In genomic region chr3:77039606-77040553, GRCh38 we compare ENCODE assay signal across 8 cellular contexts. TPM values are rescaled to one million over a fixed set of nuclear protein-coding genes. Genes with fewer than 3 reads are reported as not detected.
DNase-seq lines count a peak whose midpoint lies in the region; ATAC-seq and TF ChIP-seq lines count a peak whose summit lies in the region.

Gene ROBO2 (plus strand): TSS chr3:77040099. CDS start chr3:77040786, 687 bp downstream.

- intact Hi-C loops in lower leg skin (cut with DNase I; ENCODE audit: low total_unique reads) (loop anchor here (5.0 to 10.0 kb wide), 2 partner anchors 225 to 1607 kb away; no protein-coding TSS in a partner anchor), upper lobe of right lung (cut with DNase I) (loop anchor here (10.0 kb wide), 1 partner anchor 215 kb away; no protein-coding TSS in a partner anchor)
- intact Hi-C loops in activated CD8-positive, alpha-beta T cell treated with anti-CD3 and anti-CD28 coated beads for 36 hours (cut with micrococcal nuclease) = loop anchor here (10.0 kb wide), 1 partner anchor 215 kb away; no protein-coding TSS in a partner anchor

- H3K9me3 Mint-ChIP-seq in activated CD8-positive, alpha-beta T cell treated with anti-CD3 and anti-CD28 coated beads for 36 hours = peaks cover 2% of the 10 kb centered on the region

- no peaks in the 10 kb centered on the region for H3K4me1 ChIP-seq in upper lobe of right lung

- H3K36me3 Mint-ChIP-seq in activated CD8-positive, alpha-beta T cell treated with anti-CD3 and anti-CD28 coated beads for 36 hours (ENCODE audit: low read depth) = no peaks in the 10 kb centered on the region

- H3K36me3 ChIP-seq in upper lobe of right lung = no peaks in the 10 kb centered on the region

- peak; percentile 67 for ATAC-seq in upper lobe of right lung
- ATAC-seq in activated CD8-positive, alpha-beta T cell treated with anti-CD3 and anti-CD28 coated beads for 36 hours = no peak

- POLR2A ChIA-PET in activated CD8-positive, alpha-beta T cell treated with anti-CD3 and anti-CD28 coated beads for 36 hours (lab: Charles Lee) = no interaction called here

- H3K27ac Mint-ChIP-seq in activated CD8-positive, alpha-beta T cell treated with anti-CD3 and anti-CD28 coated beads for 36 hours = no peak within 1 kb of the TSS

- TF ChIP-seq CTCF in lower leg skin (IDR thresholded peaks at IDR 0.05) = no peak
- no peak for TF ChIP-seq CTCF in upper lobe of right lung (IDR thresholded peaks at IDR 0.05)
- no peak for TF ChIP-seq CTCF in activated CD8-positive, alpha-beta T cell treated with anti-CD3 and anti-CD28 coated beads for 36 hours (IDR thresholded peaks at IDR 0.05)

- peaks cover 26% of the 10 kb centered on the region for H3K27me3 Mint-ChIP-seq in activated CD8-positive, alpha-beta T cell treated with anti-CD3 and anti-CD28 coated beads for 36 hours

- 2% methylated on average over 32 to 45 of the region's 65 CpGs for WGBS in lower leg skin, 2 donors

- DNase-seq in DMS 273 (lab: John Stamatoyannopoulos, UW; ENCODE audit: unreplicated experiment) = peak; percentile 89
- peak; percentile 65 for DNase-seq in NCI-H2171 treated with DMSO at 0.1 percent for 48 hours (lab: John Stamatoyannopoulos, UW)
- peak; percentile 14 to 83 for DNase-seq in lower leg skin (ENCODE audit: low spot score in 2 of 2)
- DNase-seq in upper lobe of right lung = peak; percentile 66
- no peak for DNase-seq in activated CD8-positive, alpha-beta T cell treated with anti-CD3 and anti-CD28 coated beads for 36 hours
- DNase-seq in GM19240 (ENCODE audit: insufficient read length, low spot score) = no peak
- no peak for DNase-seq in NCI-H2196 treated with DMSO at 0.1 percent for 48 hours (lab: John Stamatoyannopoulos, UW; ENCODE audit: unreplicated experiment)

- CTCF ChIA-PET in activated CD8-positive, alpha-beta T cell treated with anti-CD3 and anti-CD28 coated beads for 36 hours (lab: Charles Lee) = no interaction called here

- no peak within 1 kb of the TSS for H3K4me3 Mint-ChIP-seq in activated CD8-positive, alpha-beta T cell treated with anti-CD3 and anti-CD28 coated beads for 36 hours

- no peaks in the 10 kb centered on the region for H3K9me3 ChIP-seq in upper lobe of right lung

- H3K27ac ChIP-seq in cingulate gyrus (ENCODE audit: low read depth, low read length) = peak within 1 kb of the TSS; percentile 26
- no peak within 1 kb of the TSS for H3K27ac ChIP-seq in upper lobe of right lung

- H3K4me3 ChIP-seq in lower leg skin (ENCODE audit: low read depth, poor library complexity, severe bottlenecking) = peak within 1 kb of the TSS; percentile 23
- H3K4me3 ChIP-seq in upper lobe of right lung = peak within 1 kb of the TSS; percentile 54

- no peak for TF ChIP-seq POLR2A in lower leg skin (IDR thresholded peaks at IDR 0.05)

- no peaks in the 10 kb centered on the region for H3K4me1 Mint-ChIP-seq in activated CD8-positive, alpha-beta T cell treated with anti-CD3 and anti-CD28 coated beads for 36 hours (ENCODE audit: low read depth)

- H3K27me3 ChIP-seq in upper lobe of right lung = peaks cover 36% of the 10 kb centered on the region

RNA-seq across cellular contexts. Expression of gene ROBO2, which starts in this region (rescaled TPM):
- total RNA-seq in lower leg skin = 1 to 10 TPM in 3 of 4 donors, under 1 TPM in 1; 0.30 to 4.3 (median 2.0) TPM
- total RNA-seq in upper lobe of right lung = 27.1 TPM
- not detected for total RNA-seq in activated CD8-positive, alpha-beta T cell treated with anti-CD3 and anti-CD28 coated beads for 36 hours

Comparison
In these comparisons a context has a peak if more than half of its experiments do, and no peak if none do; other contexts are left out.
1. DNase-seq: peak in DMS 273 (single experiment), NCI-H2171 treated with DMSO at 0.1 percent for 48 hours (single experiment), lower leg skin (2 of 2) and upper lobe of right lung (single experiment); none in activated CD8-positive, alpha-beta T cell treated with anti-CD3 and anti-CD28 coated beads for 36 hours (single experiment), GM19240 (single experiment) and NCI-H2196 treated with DMSO at 0.1 percent for 48 hours (single experiment).